Comparison of ENCODE assay signal across 8 cellular contexts in genomic region chr19:34364830-34365462, GRCh38. TPM values are rescaled to one million over a fixed set of nuclear protein-coding genes. Genes with fewer than 3 reads are reported as not detected.
DNase-seq lines count a peak whose midpoint lies in the region; ATAC-seq and TF ChIP-seq lines count a peak whose summit lies in the region.

GPI (plus strand) TSS chr19:34365196; CDS start chr19:34365267, 71 bp downstream.

- H3F3A ChIP-seq in PC-9 (ENCODE audit: insufficient read depth, low read depth) = peaks cover 23% of the 10 kb centered on the region; the same call in 1 of the 2 replicates

- peak within 1 kb of the TSS; percentile 76 for H3K4me3 ChIP-seq in CD4-positive, alpha-beta memory T cell (ENCODE audit: low read length in 2 of 2)
- H3K4me3 ChIP-seq in HUES48 (ENCODE audit: low read depth, low read length) (peak within 1 kb of the TSS; percentile 86), PC-9 (peak within 1 kb of the TSS; percentile 80), esophagus (ENCODE audit: low read depth in 1 of 2, low read length in 2 of 2) (peak within 1 kb of the TSS; percentile 66 to 90), muscle layer of colon (ENCODE audit: low read depth in 1 of 2, low read length in 2 of 2) (peak within 1 kb of the TSS; percentile 89 to 96)

- H3K4me3 Mint-ChIP-seq in CD4-positive, alpha-beta memory T cell = peak within 1 kb of the TSS; percentile 91 to 99 (median 98)
- H3K4me3 Mint-ChIP-seq in activated T-cell treated with anti-CD3 and anti-CD28 coated beads, Interleukin-2, amount 50 U/mL, for 4 hours = peak within 1 kb of the TSS; percentile 99

- H3K9me2 ChIP-seq in PC-9 (ENCODE audit: insufficient read depth) = no peaks in the 10 kb centered on the region

- H3K79me2 ChIP-seq in PC-9 (ENCODE audit: low read depth) = peaks cover 43% of the 10 kb centered on the region

- BruUV-seq in PC-9 (replicated peaks; lab: Mats Ljungman, UMichigan) = no TSS peak

- CTCF ChIA-PET in CD4-positive, alpha-beta memory T cell (lab: Charles Lee; ENCODE audit: partially characterized antibody) = interaction anchor here (1.3 kb wide), 1 partner anchor 18 kb away, joined by 4 read pairs; no protein-coding TSS in a partner anchor
- CTCF ChIA-PET in PC-9 (lab: Charles Lee) = interaction anchor here (0.6 to 0.7 kb wide), 3 partner anchors 9 to 1464 kb away, joined by 3 to 7 read pairs (median 5); no protein-coding TSS in a partner anchor

- no peaks in the 10 kb centered on the region for H3K9me3 Mint-ChIP-seq in CD4-positive, alpha-beta memory T cell
- H3K9me3 Mint-ChIP-seq in activated T-cell treated with anti-CD3 and anti-CD28 coated beads, Interleukin-2, amount 50 U/mL, for 4 hours = no peaks in the 10 kb centered on the region

- intact Hi-C loops in CD4-positive, alpha-beta memory T cell (cut with micrococcal nuclease) = loop anchor here (2.0 to 5.0 kb wide), 2 partner anchors 14 to 193 kb away; partner anchors contain the start of gene LSM14A
- intact Hi-C loops in PC-9 (cut with micrococcal nuclease; ENCODE audit: unreplicated experiment) = no loop called here

- peak within 1 kb of the TSS; percentile 93 for H2AFZ ChIP-seq in PC-9

- 0% methylated on average over 53 to 67 of the region's 67 CpGs for WGBS in esophagus, 2 donors

- no peaks in the 10 kb centered on the region for H3K27me3 ChIP-seq in CD4-positive, alpha-beta memory T cell (ENCODE audit: insufficient read depth, low read length)
- H3K27me3 ChIP-seq in HUES48 (ENCODE audit: control insufficient read depth, insufficient read depth, low read length) (no peaks in the 10 kb centered on the region), PC-9 (ENCODE audit: insufficient read depth, low read depth) (no peaks in the 10 kb centered on the region), esophagus (ENCODE audit: control insufficient read depth in 1 of 2, insufficient read depth in 2 of 2, low read length in 2 of 2) (no peaks in the 10 kb centered on the region), muscle layer of colon (ENCODE audit: control insufficient read depth in 1 of 2, insufficient read depth in 2 of 2, low read length in 2 of 2) (no peaks in the 10 kb centered on the region)

- H3K4me1 Mint-ChIP-seq in CD4-positive, alpha-beta memory T cell = peaks cover 24 to 45% (median 34%) of the 10 kb centered on the region in 4 donors
- peaks cover 32% of the 10 kb centered on the region for H3K4me1 Mint-ChIP-seq in activated T-cell treated with anti-CD3 and anti-CD28 coated beads, Interleukin-2, amount 50 U/mL, for 4 hours (ENCODE audit: low read depth)

- H3K27ac ChIP-seq in CD4-positive, alpha-beta memory T cell (ENCODE audit: low read depth, low read length) = peak within 1 kb of the TSS; percentile 62
- peak within 1 kb of the TSS; percentile 49 for H3K27ac ChIP-seq in HUES48 (ENCODE audit: low read depth, low read length)
- peak within 1 kb of the TSS; percentile 56 for H3K27ac ChIP-seq in PC-9
- peak within 1 kb of the TSS; percentile 78 to 87 for H3K27ac ChIP-seq in esophagus (ENCODE audit: low read depth in 2 of 2, low read length in 1 of 2)
- peak within 1 kb of the TSS; percentile 88 for H3K27ac ChIP-seq in muscle layer of colon (ENCODE audit: low read depth, low read length)

- peaks cover 38% of the 10 kb centered on the region for H3K4me1 ChIP-seq in CD4-positive, alpha-beta memory T cell (ENCODE audit: insufficient read depth, low read length)
- peaks cover 11% of the 10 kb centered on the region for H3K4me1 ChIP-seq in HUES48 (ENCODE audit: control insufficient read depth, insufficient read depth, low read length)
- H3K4me1 ChIP-seq in PC-9 (replicated peaks; ENCODE audit: insufficient read depth) = peaks cover 22% of the 10 kb centered on the region
- peaks cover 5 to 20% of the 10 kb centered on the region in 2 donors for H3K4me1 ChIP-seq in esophagus (ENCODE audit: control insufficient read depth in 2 of 2, insufficient read depth in 2 of 2, low read length in 1 of 2)
- H3K4me1 ChIP-seq in muscle layer of colon (ENCODE audit: insufficient read depth, low read length) = peaks cover 23% of the 10 kb centered on the region

- ATAC-seq in GM21360 (IDR thresholded peaks at IDR 0.05; ENCODE audit: unreplicated experiment) = peak; percentile 72
- peak; percentile 94 to 95 for ATAC-seq in activated T-cell treated with anti-CD3 and anti-CD28 coated beads, Interleukin-2, amount 50 U/mL, for 4 hours

- H4K20me1 ChIP-seq in PC-9 (ENCODE audit: insufficient read depth) = peaks cover 16% of the 10 kb centered on the region; the same call in 1 of the 2 replicates

- peaks cover 13 to 38% of the 10 kb centered on the region in 2 donors for H3K36me3 Mint-ChIP-seq in CD4-positive, alpha-beta memory T cell
- H3K36me3 Mint-ChIP-seq in activated T-cell treated with anti-CD3 and anti-CD28 coated beads, Interleukin-2, amount 50 U/mL, for 4 hours (ENCODE audit: insufficient read depth) = peaks cover 22% of the 10 kb centered on the region

- peak within 1 kb of the TSS; percentile 81 for H3K4me2 ChIP-seq in PC-9

- H3K36me3 ChIP-seq in CD4-positive, alpha-beta memory T cell (ENCODE audit: insufficient read depth, low read length) = peaks cover 19% of the 10 kb centered on the region
- H3K36me3 ChIP-seq in HUES48 (ENCODE audit: control insufficient read depth, insufficient read depth, low read length) = peaks cover 39% of the 10 kb centered on the region
- peaks cover 34% of the 10 kb centered on the region for H3K36me3 ChIP-seq in PC-9 (ENCODE audit: low read depth)
- H3K36me3 ChIP-seq in esophagus (ENCODE audit: control insufficient read depth in 2 of 2, insufficient read depth in 2 of 2, low read length in 1 of 2) = peaks cover 2 to 22% of the 10 kb centered on the region in 2 donors
- H3K36me3 ChIP-seq in muscle layer of colon (ENCODE audit: insufficient read depth, low read length) = peaks cover 33% of the 10 kb centered on the region

- no peak for TF ChIP-seq CTCF in PC-9 (conservative IDR thresholded peaks at IDR 0.05)

- POLR2A ChIA-PET in CD4-positive, alpha-beta memory T cell (lab: Charles Lee; ENCODE audit: partially characterized antibody) = interaction anchor here (0.6 to 2.9 kb wide), 7 partner anchors 11 to 192 kb away, joined by 3 to 13 read pairs (median 6); partner anchors contain the start of genes LSM14A and UBA2
- POLR2A ChIA-PET in PC-9 (lab: Charles Lee; ENCODE audit: unreplicated experiment) = interaction anchor here (0.6 to 0.7 kb wide), 3 partner anchors 15 to 226 kb away, joined by 3 to 6 read pairs (median 4); no protein-coding TSS in a partner anchor

- H3K9me3 ChIP-seq in CD4-positive, alpha-beta memory T cell (ENCODE audit: control insufficient read depth in 1 of 2, low read length in 2 of 2) = no peaks in the 10 kb centered on the region
- no peaks in the 10 kb centered on the region for H3K9me3 ChIP-seq in HUES48 (ENCODE audit: control insufficient read depth, insufficient read depth, low read length)
- no peaks in the 10 kb centered on the region for H3K9me3 ChIP-seq in PC-9 (ENCODE audit: insufficient read depth, low read depth)
- H3K9me3 ChIP-seq in esophagus (ENCODE audit: control insufficient read depth in 2 of 2, insufficient read depth in 1 of 2, low read depth in 1 of 2, low read length in 1 of 2) = no peaks in the 10 kb centered on the region
- H3K9me3 ChIP-seq in muscle layer of colon (ENCODE audit: low read length) = no peaks in the 10 kb centered on the region

- H3K27ac Mint-ChIP-seq in CD4-positive, alpha-beta memory T cell = peak within 1 kb of the TSS; percentile 83 to 95 (median 90)

- peak within 1 kb of the TSS; percentile 67 for H3K9ac ChIP-seq in HUES48 (ENCODE audit: low read depth, low read length)
- peak within 1 kb of the TSS; percentile 81 for H3K9ac ChIP-seq in muscle layer of colon (ENCODE audit: low read length)

- H3K27me3 Mint-ChIP-seq in CD4-positive, alpha-beta memory T cell = no peaks in the 10 kb centered on the region
- no peaks in the 10 kb centered on the region for H3K27me3 Mint-ChIP-seq in activated T-cell treated with anti-CD3 and anti-CD28 coated beads, Interleukin-2, amount 50 U/mL, for 4 hours (ENCODE audit: low read depth)

- peak; percentile 59 to 68 (median 61) for DNase-seq in CD4-positive, alpha-beta memory T cell
- peak in 1 of 2 experiments; percentile 75 for DNase-seq in PC-9
- DNase-seq in activated T-cell treated with anti-CD3 and anti-CD28 coated beads, Interleukin-2, amount 50 U/mL, for 4 hours = peak; percentile 66
- peak; percentile 80 for DNase-seq in stimulated activated CD8-positive, alpha-beta memory T cell treated with anti-CD3 and anti-CD28 coated beads, Interleukin-4, amount 100 ng/mL, for 48 hours

RNA-seq across cellular contexts. Expression of gene GPI, which starts in this region (rescaled TPM):
- 100 to 1,000 TPM; 121 to 127 TPM for total RNA-seq in CD4-positive, alpha-beta memory T cell
- polyA plus RNA-seq in CD4-positive, alpha-beta memory T cell = 100 to 1,000 TPM; 127 to 156 TPM
- total RNA-seq in PC-9 (2021) = 365 and 522 TPM in 2 replicates
- total RNA-seq in activated T-cell treated with anti-CD3 and anti-CD28 coated beads, Interleukin-2, amount 50 U/mL, for 4 hours = 100 to 1,000 TPM; 383 to 449 (median 421) TPM
- polyA plus RNA-seq in esophagus = 100 to 1,000 TPM in 1 of 2 donors, 10 to 100 TPM in 1; 64.3 to 125 TPM
